1 cellular context compared by ENCODE assay signal in genomic region chr17:7706631-7707354, GRCh38.
TF ChIP-seq lines count a peak whose summit lies in the region.

No MANE protein-coding gene starts in this region.

TF ChIP-seq in GM23338, 12 proteins besides CTCF, POLR2A, EP300 and RAD21 (continued from another document):
- TF ChIP-seq ZNF462 (CRISPR knock-in tag; IDR thresholded peaks at IDR 0.05) (no peak), POLR2AphosphoS5 (IDR thresholded peaks at IDR 0.05; ENCODE audit: low read depth) (no peak), ZNF331 (CRISPR knock-in tag; IDR thresholded peaks at IDR 0.05; ENCODE audit: low read depth) (no peak), ETS1 (IDR thresholded peaks at IDR 0.05) (no peak), JUNB (IDR thresholded peaks at IDR 0.05; ENCODE audit: unreplicated experiment) (no peak), CREB1 (CRISPR knock-in tag; IDR thresholded peaks at IDR 0.05; ENCODE audit: low read depth) (no peak), EZH2 (IDR thresholded peaks at IDR 0.05; ENCODE audit: low read depth, unreplicated experiment) (no peak), STAT1 (IDR thresholded peaks at IDR 0.05; ENCODE audit: unreplicated experiment) (no peak), REST (IDR thresholded peaks at IDR 0.05; ENCODE audit: unreplicated experiment) (no peak)
TF ChIP-seq in GM23338: peak in this region for 0.
